Comparison of ENCODE assay signal across 12 cellular contexts in genomic region chr11:64283092-64283491, GRCh38. TPM values are rescaled to one million over a fixed set of nuclear protein-coding genes. Genes with fewer than 3 reads are reported as not detected.
A peak's percentile ranks its signal among the peaks of the same experiment; 100 is the strongest.
DNase-seq lines count a peak whose midpoint lies in the region; ATAC-seq and TF ChIP-seq lines count a peak whose summit lies in the region.
"Had no signal": no experiment of that assay in that cellular context is flagged by ENCODE, and none has a peak within 500 bp of the region (broad histone marks: within the 10 kb centered on the region; RNA-seq: fewer than 3 reads in every experiment).

No MANE protein-coding gene starts in this region.

- intact Hi-C loops in activated CD4-positive, alpha-beta memory T cell treated with anti-CD3 and anti-CD28 coated beads for 36 hours (cut with micrococcal nuclease): no loop called here

- H3K27ac Mint-ChIP-seq in activated CD4-positive, alpha-beta memory T cell treated with anti-CD3 and anti-CD28 coated beads, Interleukin-2, amount 10 ng/mL, durations not matched to agents 7 days and 5 days: peak overlapping the region; percentile 4
- H3K27ac Mint-ChIP-seq in activated CD4-positive, alpha-beta memory T cell treated with anti-CD3 and anti-CD28 coated beads for 36 hours: no peak overlapping the region
- H3K27ac Mint-ChIP-seq in T-helper 17 cell: peak overlapping the region; percentile 94
- H3K27ac Mint-ChIP-seq in stimulated activated naive B cell treated with anti-CD40 and anti-IgM and Interleukin-4, amounts not matched to agents 10 μg/mL and 1 μg/mL and 100 μg/mL, for 72 hours: no peak overlapping the region

- no peaks in the 10 kb centered on the region for H3K9me3 ChIP-seq in T-helper 17 cell (ENCODE audit: control insufficient read depth, low read length, poor library complexity, severe bottlenecking)

- peak overlapping the region; percentile 81 for H3K4me3 ChIP-seq in fibroblast of villous mesenchyme (ENCODE audit: low read depth, low read length)

- no peaks in the 10 kb centered on the region for H3K27me3 Mint-ChIP-seq in activated CD4-positive, alpha-beta memory T cell treated with anti-CD3 and anti-CD28 coated beads, Interleukin-2, amount 10 ng/mL, durations not matched to agents 7 days and 5 days
- no peaks in the 10 kb centered on the region for H3K27me3 Mint-ChIP-seq in activated CD4-positive, alpha-beta memory T cell treated with anti-CD3 and anti-CD28 coated beads for 36 hours
- H3K27me3 Mint-ChIP-seq in T-helper 17 cell: no peaks in the 10 kb centered on the region
- H3K27me3 Mint-ChIP-seq in stimulated activated naive B cell treated with anti-CD40 and anti-IgM and Interleukin-4, amounts not matched to agents 10 μg/mL and 1 μg/mL and 100 μg/mL, for 72 hours: no peaks in the 10 kb centered on the region

- H3K9me3 Mint-ChIP-seq in activated CD4-positive, alpha-beta memory T cell treated with anti-CD3 and anti-CD28 coated beads, Interleukin-2, amount 10 ng/mL, durations not matched to agents 7 days and 5 days: no peaks in the 10 kb centered on the region
- no peaks in the 10 kb centered on the region for H3K9me3 Mint-ChIP-seq in activated CD4-positive, alpha-beta memory T cell treated with anti-CD3 and anti-CD28 coated beads for 36 hours
- H3K9me3 Mint-ChIP-seq in stimulated activated naive B cell treated with anti-CD40 and anti-IgM and Interleukin-4, amounts not matched to agents 10 μg/mL and 1 μg/mL and 100 μg/mL, for 72 hours: no peaks in the 10 kb centered on the region

- H3K4me1 Mint-ChIP-seq in activated CD4-positive, alpha-beta memory T cell treated with anti-CD3 and anti-CD28 coated beads, Interleukin-2, amount 10 ng/mL, durations not matched to agents 7 days and 5 days: peaks cover 33% of the 10 kb centered on the region
- H3K4me1 Mint-ChIP-seq in activated CD4-positive, alpha-beta memory T cell treated with anti-CD3 and anti-CD28 coated beads for 36 hours (ENCODE audit: low read depth): peaks cover 14% of the 10 kb centered on the region
- H3K4me1 Mint-ChIP-seq in T-helper 17 cell: peaks cover 20% of the 10 kb centered on the region
- H3K4me1 Mint-ChIP-seq in stimulated activated naive B cell treated with anti-CD40 and anti-IgM and Interleukin-4, amounts not matched to agents 10 μg/mL and 1 μg/mL and 100 μg/mL, for 72 hours: peaks cover 25 to 47% of the 10 kb centered on the region in 2 donors

- CTCF ChIA-PET in activated CD4-positive, alpha-beta memory T cell treated with anti-CD3 and anti-CD28 coated beads, Interleukin-2, amount 10 ng/mL, durations not matched to agents 7 days and 5 days (lab: Charles Lee): interaction anchor here (3.0 to 4.7 kb wide), 3 partner anchors 12 to 77 kb away, joined by 27 to 42 read pairs (median 36); partner anchors contain the start of genes CATSPERZ and FERMT3
- CTCF ChIA-PET in activated CD4-positive, alpha-beta memory T cell treated with anti-CD3 and anti-CD28 coated beads for 36 hours (lab: Charles Lee): interaction anchor here (1.0 to 4.6 kb wide), 4 partner anchors 20 to 79 kb away, joined by 3 to 61 read pairs (median 6); partner anchors contain the start of genes CATSPERZ and PLCB3

- no peak for DNase-seq in activated CD4-positive, alpha-beta memory T cell treated with anti-CD3 and anti-CD28 coated beads, Interleukin-2, amount 10 ng/mL, durations not matched to agents 7 days and 5 days
- DNase-seq in activated CD4-positive, alpha-beta memory T cell treated with anti-CD3 and anti-CD28 coated beads for 36 hours: no peak
- DNase-seq in T-helper 17 cell (no peak), fibroblast of villous mesenchyme (ENCODE audit: low read depth) (no peak)
- DNase-seq in stimulated activated naive B cell treated with anti-CD40 and anti-IgM and Interleukin-4, amounts not matched to agents 10 μg/mL and 1 μg/mL and 100 μg/mL, for 72 hours: no peak
- DNase-seq: activated naive CD4-positive, alpha-beta T cell treated with anti-CD3 and anti-CD28 coated beads, Interleukin-2, amount 50 U/mL, for 16 hours; NCI-H510A had no signal

- no peak for TF ChIP-seq CTCF in fibroblast of villous mesenchyme (IDR thresholded peaks at IDR 0.05; ENCODE audit: insufficient read depth, low read depth, low read length)

- ATAC-seq in T-helper 17 cell (no peak), HG03045 (IDR thresholded peaks at IDR 0.05; ENCODE audit: unreplicated experiment) (no peak), HG02759 (IDR thresholded peaks at IDR 0.05; ENCODE audit: unreplicated experiment) (no peak), HG02678 (IDR thresholded peaks at IDR 0.05; ENCODE audit: unreplicated experiment) (no peak)
- no peak for ATAC-seq in stimulated activated naive B cell treated with anti-CD40 and anti-IgM and Interleukin-4, amounts not matched to agents 10 μg/mL and 1 μg/mL and 100 μg/mL, for 72 hours (replicated peaks)

- peak overlapping the region; percentile 83 for H3K4me3 Mint-ChIP-seq in activated CD4-positive, alpha-beta memory T cell treated with anti-CD3 and anti-CD28 coated beads, Interleukin-2, amount 10 ng/mL, durations not matched to agents 7 days and 5 days
- no peak overlapping the region for H3K4me3 Mint-ChIP-seq in activated CD4-positive, alpha-beta memory T cell treated with anti-CD3 and anti-CD28 coated beads for 36 hours
- peak overlapping the region; percentile 21 for H3K4me3 Mint-ChIP-seq in T-helper 17 cell
- peak overlapping the region; percentile 45 to 68 for H3K4me3 Mint-ChIP-seq in stimulated activated naive B cell treated with anti-CD40 and anti-IgM and Interleukin-4, amounts not matched to agents 10 μg/mL and 1 μg/mL and 100 μg/mL, for 72 hours

- H3K36me3 Mint-ChIP-seq in activated CD4-positive, alpha-beta memory T cell treated with anti-CD3 and anti-CD28 coated beads, Interleukin-2, amount 10 ng/mL, durations not matched to agents 7 days and 5 days (ENCODE audit: low read depth): peaks cover 16% of the 10 kb centered on the region
- H3K36me3 Mint-ChIP-seq in activated CD4-positive, alpha-beta memory T cell treated with anti-CD3 and anti-CD28 coated beads for 36 hours: peaks cover 9% of the 10 kb centered on the region
- peaks cover 4% of the 10 kb centered on the region for H3K36me3 Mint-ChIP-seq in T-helper 17 cell (ENCODE audit: low read depth)
- H3K36me3 Mint-ChIP-seq in stimulated activated naive B cell treated with anti-CD40 and anti-IgM and Interleukin-4, amounts not matched to agents 10 μg/mL and 1 μg/mL and 100 μg/mL, for 72 hours: peaks cover 19 to 30% of the 10 kb centered on the region in 2 donors

- POLR2A ChIA-PET in activated CD4-positive, alpha-beta memory T cell treated with anti-CD3 and anti-CD28 coated beads, Interleukin-2, amount 10 ng/mL, durations not matched to agents 7 days and 5 days (lab: Charles Lee): interaction anchor here (1.6 to 11.0 kb wide), 5 partner anchors 13 to 76 kb away, joined by 3 to 161 read pairs (median 23); partner anchors contain the start of genes ESRRA, FERMT3 and PPP1R14B
- POLR2A ChIA-PET in activated CD4-positive, alpha-beta memory T cell treated with anti-CD3 and anti-CD28 coated beads for 36 hours (lab: Charles Lee): interaction anchor here (0.8 to 4.0 kb wide), 3 partner anchors 12 to 14 kb away, joined by 3 to 33 read pairs (median 4); no protein-coding TSS in a partner anchor

RNA-seq across cellular contexts. Expression of gene BAD, which starts 1.4 kb away (rescaled TPM):
- total RNA-seq in activated CD4-positive, alpha-beta memory T cell treated with anti-CD3 and anti-CD28 coated beads, Interleukin-2, amount 10 ng/mL, durations not matched to agents 7 days and 5 days: 10 to 100 TPM; 36.5 to 39.2 TPM
- 10 to 100 TPM; 23.7 to 24.2 TPM for total RNA-seq in activated CD4-positive, alpha-beta memory T cell treated with anti-CD3 and anti-CD28 coated beads for 36 hours
- total RNA-seq in T-helper 17 cell: 10 to 100 TPM; 46.3 to 47.0 TPM
- 64.3 and 86.7 TPM in 2 replicates for total RNA-seq in fibroblast of villous mesenchyme

RNA-seq across cellular contexts. Expression of gene GPR137, which starts 2.6 kb away (rescaled TPM):
- 10 to 100 TPM; 31.4 to 37.9 TPM for total RNA-seq in activated CD4-positive, alpha-beta memory T cell treated with anti-CD3 and anti-CD28 coated beads, Interleukin-2, amount 10 ng/mL, durations not matched to agents 7 days and 5 days
- 10 to 100 TPM; 28.7 to 31.6 TPM for total RNA-seq in activated CD4-positive, alpha-beta memory T cell treated with anti-CD3 and anti-CD28 coated beads for 36 hours
- total RNA-seq in T-helper 17 cell (10 to 100 TPM; 46.5 to 57.9 TPM), fibroblast of villous mesenchyme (10.6 and 10.8 TPM in 2 replicates)

RNA-seq across cellular contexts. Expression of gene KCNK4, which starts 8.0 kb away (rescaled TPM):
- total RNA-seq in activated CD4-positive, alpha-beta memory T cell treated with anti-CD3 and anti-CD28 coated beads, Interleukin-2, amount 10 ng/mL, durations not matched to agents 7 days and 5 days: under 1 TPM in 1 of 2 experiments, not detected in 1; 0.15 TPM
- under 1 TPM in 1 of 2 experiments, not detected in 1; 0.34 TPM for total RNA-seq in activated CD4-positive, alpha-beta memory T cell treated with anti-CD3 and anti-CD28 coated beads for 36 hours
- under 1 TPM in 1 of 2 donors, not detected in 1; 0.50 TPM for total RNA-seq in T-helper 17 cell
- total RNA-seq in fibroblast of villous mesenchyme: under 0.01 TPM in 1 of 2 replicates, not detected in the other
- total RNA-seq: pulmonary artery endothelial cell; T-helper 2 cell treated with Interferon-gamma antibody and Interleukin-4, amounts not matched to agents 100 ng/mL and 5 ng/mL, for 36 hours had no signal

RNA-seq across cellular contexts. Expression of gene CATSPERZ, which starts 17.1 kb away (rescaled TPM):
- total RNA-seq in activated CD4-positive, alpha-beta memory T cell treated with anti-CD3 and anti-CD28 coated beads, Interleukin-2, amount 10 ng/mL, durations not matched to agents 7 days and 5 days: not detected
- not detected for total RNA-seq in activated CD4-positive, alpha-beta memory T cell treated with anti-CD3 and anti-CD28 coated beads for 36 hours
- not detected for total RNA-seq in T-helper 17 cell
- 0.32 TPM in 1 of 2 replicates, not detected in the other for total RNA-seq in fibroblast of villous mesenchyme
- total RNA-seq: T-helper 2 cell treated with Interferon-gamma antibody and Interleukin-4, amounts not matched to agents 100 ng/mL and 5 ng/mL, for 36 hours had no signal

RNA-seq across cellular contexts. Expression of gene ESRRA, which starts 22.2 kb away (rescaled TPM):
- total RNA-seq in activated CD4-positive, alpha-beta memory T cell treated with anti-CD3 and anti-CD28 coated beads, Interleukin-2, amount 10 ng/mL, durations not matched to agents 7 days and 5 days: 10 to 100 TPM; 38.5 to 42.2 TPM
- total RNA-seq in activated CD4-positive, alpha-beta memory T cell treated with anti-CD3 and anti-CD28 coated beads for 36 hours: 10 to 100 TPM; 32.8 to 35.6 TPM
- 10 to 100 TPM; 25.7 to 26.6 TPM for total RNA-seq in T-helper 17 cell
- 19.3 and 23.3 TPM in 2 replicates for total RNA-seq in fibroblast of villous mesenchyme

Comparison
In these comparisons a context has a peak if more than half of its experiments do, and no peak if none do; other contexts are left out.
1. H3K27ac Mint-ChIP-seq: peak in activated CD4-positive, alpha-beta memory T cell treated with anti-CD3 and anti-CD28 coated beads, Interleukin-2, amount 10 ng/mL, durations not matched to agents 7 days and 5 days (single experiment) and T-helper 17 cell (single experiment); none in activated CD4-positive, alpha-beta memory T cell treated with anti-CD3 and anti-CD28 coated beads for 36 hours (single experiment) and stimulated activated naive B cell treated with anti-CD40 and anti-IgM and Interleukin-4, amounts not matched to agents 10 μg/mL and 1 μg/mL and 100 μg/mL, for 72 hours (single experiment).